17 cellular contexts compared by ENCODE assay signal in genomic region chr18:60500960-60501359, GRCh38.
A peak's percentile ranks its signal among the peaks of the same experiment; 100 is the strongest.
DNase-seq lines count a peak whose midpoint lies in the region; ATAC-seq and TF ChIP-seq lines count a peak whose summit lies in the region.
"Had no signal": no experiment of that assay in that cellular context is flagged by ENCODE, and none has a peak within 500 bp of the region (broad histone marks: within the 10 kb centered on the region; RNA-seq: fewer than 3 reads in every experiment).

No MANE protein-coding gene starts in this region.

- H3F3A ChIP-seq in PC-3 (ENCODE audit: low read length, unreplicated experiment) = no peaks in the 10 kb centered on the region

- no peaks in the 10 kb centered on the region for H4K20me1 ChIP-seq in PC-3 (ENCODE audit: low read length)
- H4K20me1 ChIP-seq: BLaER1 treated with 17β-estradiol and CSF1 and Interleukin-3, amounts not matched to agents 10 nM and 100 nM had no signal

- no peaks in the 10 kb centered on the region for H3K36me3 ChIP-seq in PC-3 (ENCODE audit: low read depth, low read length)
- H3K36me3 ChIP-seq: BLaER1 treated with 17β-estradiol and CSF1 and Interleukin-3, amounts not matched to agents 10 nM and 100 nM; HAP-1 had no signal

- H3K79me2 ChIP-seq in PC-3 (ENCODE audit: low read length) = no peaks in the 10 kb centered on the region

- no peak overlapping the region for H3K9ac ChIP-seq in PC-3 (ENCODE audit: low read length)
- H3K9ac ChIP-seq: BLaER1 treated with 17β-estradiol and CSF1 and Interleukin-3, amounts not matched to agents 10 nM and 100 nM had no signal

- no TSS peak for BruUV-seq in PC-3 (replicated peaks; lab: Mats Ljungman, UMichigan)

- peak overlapping the region; percentile 38 for H3K4me2 ChIP-seq in PC-3 (ENCODE audit: low read length)
- H3K4me2 ChIP-seq: BLaER1 treated with 17β-estradiol and CSF1 and Interleukin-3, amounts not matched to agents 10 nM and 100 nM; GM23338 had no signal

- ATAC-seq in PC-3 = peak; percentile 97
- ATAC-seq: GM12878, GM23338 had no signal

- no peak overlapping the region for H2AFZ ChIP-seq in PC-3 (ENCODE audit: low read length)
- H2AFZ ChIP-seq: GM23338 had no signal

- H3K9me3 ChIP-seq in PC-3 (ENCODE audit: low read length) = no peaks in the 10 kb centered on the region
- H3K9me3 ChIP-seq: BLaER1 treated with 17β-estradiol and CSF1 and Interleukin-3, amounts not matched to agents 10 nM and 100 nM; HAP-1 had no signal

- no peak overlapping the region for H3K27ac ChIP-seq in PC-3 (ENCODE audit: low read length)
- H3K27ac ChIP-seq: BLaER1 treated with 17β-estradiol and CSF1 and Interleukin-3, amounts not matched to agents 10 nM and 100 nM had no signal

- intact Hi-C loops in PC-3 (cut with micrococcal nuclease) = no loop called here

- 0 out of 2 replicates have a peak, but pooled peaks cover 7% of the 10 kb centered on the region for H3K27me3 ChIP-seq in PC-3 (ENCODE audit: low read length)
- H3K27me3 ChIP-seq: BLaER1 treated with 17β-estradiol and CSF1 and Interleukin-3, amounts not matched to agents 10 nM and 100 nM had no signal

- TF ChIP-seq CTCF in LNCaP clone FGC (IDR thresholded peaks at IDR 0.05; ENCODE audit: control insufficient read depth, extremely low read depth, insufficient read depth) (no peak), PC-3 (conservative IDR thresholded peaks at IDR 0.05; ENCODE audit: low read depth, low read length) (no peak)

- H3K9me2 ChIP-seq in PC-3 (replicated peaks; ENCODE audit: low read length) = no peaks in the 10 kb centered on the region

- no peak overlapping the region for H3K4me3 ChIP-seq in LNCaP clone FGC (ENCODE audit: low read depth, low read length)
- no peak overlapping the region for H3K4me3 ChIP-seq in PC-3 (ENCODE audit: low read length)
- H3K4me3 ChIP-seq: BLaER1 treated with 17β-estradiol and CSF1 and Interleukin-3, amounts not matched to agents 10 nM and 100 nM; GM12878; GM23338; HAP-1 had no signal

- CTCF ChIA-PET in PC-3 (lab: Charles Lee) = interaction anchor here (0.6 kb wide), 1 partner anchor 48 kb away, joined by 3 read pairs; no protein-coding TSS in a partner anchor

- POLR2A ChIA-PET in PC-3 (lab: Charles Lee; ENCODE audit: unreplicated experiment) = interaction anchor here (0.5 kb wide), 1 partner anchor 601 kb away, joined by 5 read pairs; no protein-coding TSS in a partner anchor

- peaks cover 8% of the 10 kb centered on the region for H3K4me1 ChIP-seq in PC-3 (ENCODE audit: insufficient read depth, low read length)
- H3K4me1 ChIP-seq: BLaER1 treated with 17β-estradiol and CSF1 and Interleukin-3, amounts not matched to agents 10 nM and 100 nM; HAP-1 had no signal

- DNase-seq in EH (ENCODE audit: low read depth) (peak; percentile 7), LNCaP clone FGC (ENCODE audit: low read depth) (peak; percentile 54), PC-3 (peak; percentile 32), myocyte (ENCODE audit: low read depth) (peak; percentile 3), NCI-H2029 (lab: John Stamatoyannopoulos, UW) (no peak), NCI-H2227 treated with DMSO at 0.1 percent for 48 hours (lab: John Stamatoyannopoulos, UW) (no peak), NCI-H510A (lab: John Stamatoyannopoulos, UW) (no peak)
- DNase-seq: CD4-positive, alpha-beta T cell; CD8-positive, alpha-beta memory T cell; DMS 273 treated with DMSO at 0.1 percent for 48 hours; DMS79 treated with DMSO at 0.1 percent for 48 hours; GDM1; HFFc6 had no signal

Comparison
In these comparisons a context has a peak if more than half of its experiments do, and no peak if none do; other contexts are left out.
1. DNase-seq: peak in EH (single experiment), LNCaP clone FGC (single experiment), PC-3 (single experiment) and myocyte (single experiment); none in NCI-H2029 (single experiment), NCI-H2227 treated with DMSO at 0.1 percent for 48 hours (single experiment) and NCI-H510A (single experiment).